Comparison of ENCODE assay signal across 10 cellular contexts in the genomic region with DNA sequence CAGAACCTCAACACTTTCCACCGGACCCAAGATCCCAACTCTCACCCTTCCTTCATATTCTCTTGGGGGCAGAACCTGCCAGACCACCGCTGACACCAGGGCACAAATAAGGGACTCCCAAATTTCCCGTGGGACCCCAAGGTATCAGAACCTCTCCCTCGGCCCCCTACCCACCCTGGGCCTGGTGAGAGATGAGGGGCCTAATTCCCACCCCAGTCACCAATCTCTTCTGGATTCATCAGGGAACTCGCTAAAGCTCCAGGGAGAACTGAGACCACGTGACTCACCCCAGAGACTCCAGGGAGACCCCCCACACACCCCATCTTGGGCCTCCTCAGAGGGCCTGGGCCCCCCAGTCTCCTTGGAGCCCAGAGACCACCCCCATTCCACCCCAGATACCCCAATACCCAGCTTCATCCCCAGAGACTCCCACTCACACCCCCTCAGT. TPM values are rescaled to one million over a fixed set of nuclear protein-coding genes. Genes with fewer than 3 reads are reported as not detected.
DNase-seq lines count a peak whose midpoint lies in the region; TF ChIP-seq lines count a peak whose summit lies in the region.
"Had no signal": no experiment of that assay in that cellular context is flagged by ENCODE, and none has a peak within 500 bp of the region (broad histone marks: within the 10 kb centered on the region; RNA-seq: fewer than 3 reads in every experiment).

No MANE protein-coding gene starts in this region.

- no peak for DNase-seq in hepatocyte (ENCODE audit: low spot score)
- no peak for DNase-seq in SIG-M5 (lab: John Stamatoyannopoulos, UW)
- DNase-seq in NCI-H1417 treated with DMSO at 0.1 percent for 48 hours (lab: John Stamatoyannopoulos, UW): no peak
- DNase-seq in sigmoid colon: no peak
- DNase-seq in transverse colon: no peak
- DNase-seq: colonic mucosa; stimulated activated naive CD4-positive, alpha-beta T cell treated with Interleukin-2 at 50 U/mL for 16 hours had no signal

- no peaks in the 10 kb centered on the region for H3K4me1 ChIP-seq in hepatocyte (ENCODE audit: insufficient read depth)
- peaks cover 0 to 20% (median 14%) of the 10 kb centered on the region in 4 donors for H3K4me1 ChIP-seq in sigmoid colon
- peaks cover 8 to 20% (median 16%) of the 10 kb centered on the region in 4 donors for H3K4me1 ChIP-seq in transverse colon
- H3K4me1 ChIP-seq: colonic mucosa had no signal

- peaks cover 66% of the 10 kb centered on the region for H3K79me2 ChIP-seq in hepatocyte

- H3K9me3 ChIP-seq in hepatocyte (ENCODE audit: low read depth): no peaks in the 10 kb centered on the region
- no peaks in the 10 kb centered on the region for H3K9me3 ChIP-seq in sigmoid colon
- H3K9me3 ChIP-seq in transverse colon: no peaks in the 10 kb centered on the region
- H3K9me3 ChIP-seq: colonic mucosa had no signal

- 86% methylated on average over 6 of the region's 6 CpGs for WGBS in hepatocyte (ENCODE audit: low lambda C conversion rate, missing lambda C conversion rate)
- 85 to 92% methylated on average over 6 of the region's 6 CpGs for WGBS in sigmoid colon, 2 donors
- 76% methylated on average over 6 of the region's 6 CpGs; no CpG with 5 or more reads in 1 of the 2 donors for WGBS in transverse colon (ENCODE audit: low coverage in 1 of 2), 2 donors

- H3K27ac ChIP-seq in 22Rv1: peak overlapping the region; percentile 94
- peak overlapping the region; percentile 90 for H3K27ac ChIP-seq in VCaP
- H3K27ac ChIP-seq in hepatocyte: no peak overlapping the region
- H3K27ac ChIP-seq in sigmoid colon: no peak overlapping the region
- peak overlapping the region in 1 of 4 donors; percentile 83 for H3K27ac ChIP-seq in transverse colon
- H3K27ac ChIP-seq: colonic mucosa had no signal

- TF ChIP-seq CTCF in 22Rv1 (IDR thresholded peaks at IDR 0.05): no peak
- TF ChIP-seq CTCF in VCaP (conservative IDR thresholded peaks at IDR 0.05): no peak
- no peak for TF ChIP-seq CTCF in hepatocyte (IDR thresholded peaks at IDR 0.05; ENCODE audit: poor library complexity)
- no peak for TF ChIP-seq CTCF in sigmoid colon (IDR thresholded peaks at IDR 0.05)
- no peak for TF ChIP-seq CTCF in transverse colon (IDR thresholded peaks at IDR 0.05)

- H3K36me3 ChIP-seq in hepatocyte (replicated peaks; ENCODE audit: insufficient read depth, low read depth): no peaks in the 10 kb centered on the region
- no peaks in the 10 kb centered on the region for H3K36me3 ChIP-seq in sigmoid colon
- no peaks in the 10 kb centered on the region for H3K36me3 ChIP-seq in transverse colon
- H3K36me3 ChIP-seq: colonic mucosa had no signal

- H3K9me2 ChIP-seq in hepatocyte (replicated peaks; ENCODE audit: insufficient read depth): no peaks in the 10 kb centered on the region

- intact Hi-C loops in sigmoid colon (cut with DNase I) (loop anchor here (10.0 kb wide), 1 partner anchor 250 kb away; the partner anchor contains the start of gene GNG7), transverse colon (cut with DNase I; ENCODE audit: low total_unique reads) (no loop called here)

- peaks cover 5% of the 10 kb centered on the region for H4K20me1 ChIP-seq in hepatocyte (ENCODE audit: insufficient read depth, poor library complexity, severe bottlenecking)

- H3K4me2 ChIP-seq in hepatocyte: peak overlapping the region; percentile 98

- in situ Hi-C loops in transverse colon (cut with MboI; ENCODE audit: low pct_ligation_motif_present in 1 of 4, low pct_unique_long_range_greater_than_20kb in 1 of 4, low sequenced_read_pairs in 3 of 4): no loop called here

- no peak for TF ChIP-seq EP300 in sigmoid colon (IDR thresholded peaks at IDR 0.05)
- no peak for TF ChIP-seq EP300 in transverse colon (IDR thresholded peaks at IDR 0.05; ENCODE audit: low read depth)

- no peak for TF ChIP-seq POLR2A in sigmoid colon (IDR thresholded peaks at IDR 0.05)
- TF ChIP-seq POLR2A in transverse colon (IDR thresholded peaks at IDR 0.05): no peak

- H3K4me3 ChIP-seq in GM08714 (ENCODE audit: low read length): peak overlapping the region; percentile 95; the same call in 1 of the 2 replicates
- no peak overlapping the region for H3K4me3 ChIP-seq in hepatocyte
- no peak overlapping the region for H3K4me3 ChIP-seq in sigmoid colon
- H3K4me3 ChIP-seq in transverse colon: no peak overlapping the region

- H3K27me3 ChIP-seq in hepatocyte (no peaks in the 10 kb centered on the region), sigmoid colon (no peaks in the 10 kb centered on the region), transverse colon (no peaks in the 10 kb centered on the region)
- H3K27me3 ChIP-seq: colonic mucosa had no signal

- no peak overlapping the region for H2AFZ ChIP-seq in hepatocyte

RNA-seq across cellular contexts. Expression of gene LMNB2, which starts 1.8 kb away (rescaled TPM):
- total RNA-seq in hepatocyte (44.7 and 48.4 TPM in 2 replicates), sigmoid colon (10 to 100 TPM in 3 of 4 donors, 1 to 10 TPM in 1; 7.4 to 19.7 (median 12.6) TPM), transverse colon (10 to 100 TPM; 10.8 to 23.9 (median 17.8) TPM)
- polyA plus RNA-seq in hepatocyte (28.9 and 42.0 TPM in 2 replicates), sigmoid colon (10 to 100 TPM; 15.0 to 74.4 (median 20.3) TPM)

RNA-seq across cellular contexts. Expression of gene GADD45B, which starts 20.9 kb away (rescaled TPM):
- total RNA-seq in hepatocyte: 126 and 129 TPM in 2 replicates
- polyA plus RNA-seq in hepatocyte: 229 and 299 TPM in 2 replicates
- total RNA-seq in sigmoid colon: 100 to 1,000 TPM in 2 of 4 donors, 10 to 100 TPM in 2; 82.0 to 708 (median 108) TPM
- 10 to 100 TPM; 25.0 to 56.3 (median 54.7) TPM for polyA plus RNA-seq in sigmoid colon
- 100 to 1,000 TPM in 3 of 4 donors, 10 to 100 TPM in 1; 59.0 to 280 (median 167) TPM for total RNA-seq in transverse colon

RNA-seq across cellular contexts. Expression of gene TIMM13, which starts 27.6 kb away (rescaled TPM):
- total RNA-seq in hepatocyte (38.3 and 47.4 TPM in 2 replicates), sigmoid colon (10 to 100 TPM; 23.6 to 29.3 (median 26.3) TPM), transverse colon (10 to 100 TPM; 10.8 to 54.9 (median 30.8) TPM)
- polyA plus RNA-seq in hepatocyte (188 and 213 TPM in 2 replicates), sigmoid colon (100 to 1,000 TPM in 2 of 3 donors, 10 to 100 TPM in 1; 92.2 to 135 (median 101) TPM)

Comparison
In these comparisons a context has a peak if more than half of its experiments do, and no peak if none do; other contexts are left out.
1. H3K27ac ChIP-seq: peak in 22Rv1 (single experiment) and VCaP (single experiment); none in hepatocyte (single experiment) and sigmoid colon (0 of 4).